ENCODE assay signal across 13 cellular contexts in genomic region chr22:50118557-50119168, GRCh38. TPM values are rescaled to one million over a fixed set of nuclear protein-coding genes. Genes with fewer than 3 reads are reported as not detected.
DNase-seq lines count a peak whose midpoint lies in the region; ATAC-seq, FAIRE-seq and TF ChIP-seq lines count a peak whose summit lies in the region.
"Had no signal": no experiment of that assay in that cellular context is flagged by ENCODE, and none has a peak within 500 bp of the region (broad histone marks: within the 10 kb centered on the region; RNA-seq: fewer than 3 reads in every experiment).

No MANE protein-coding gene starts in this region.

- 5 to 11% methylated on average over 10 of the region's 10 CpGs for WGBS in aorta, 2 donors

- no peak for FAIRE-seq in kidney (lab: Jason Lieb, UNC)

- intact Hi-C loops in left cardiac atrium (cut with DNase I), result no loop called here
- intact Hi-C loops in Right ventricle myocardium superior (cut with DNase I), result no loop called here
- intact Hi-C loops in left lung (cut with DNase I), result no loop called here
- intact Hi-C loops in aorta (cut with DNase I), result no loop called here
- intact Hi-C loops in kidney (cut with DNase I), result no loop called here

- H3K9me3 ChIP-seq in left lung (peaks cover 0 to 14% of the 10 kb centered on the region in 2 donors), aorta (ENCODE audit: control insufficient read depth, low read length) (no peaks in the 10 kb centered on the region), kidney (ENCODE audit: control insufficient read depth in 1 of 2, low read length in 2 of 2) (peaks cover 0 to 7% of the 10 kb centered on the region in 2 donors)

- TF ChIP-seq CTCF in left lung (IDR thresholded peaks at IDR 0.05), result no peak
- no peak for TF ChIP-seq CTCF in kidney (IDR thresholded peaks at IDR 0.05; ENCODE audit: borderline replicate concordance, extremely low read depth, insufficient read depth)

- peak; percentile 77 for DNase-seq in left cardiac atrium
- DNase-seq in Right ventricle myocardium superior, result no peak
- peak; percentile 90 for DNase-seq in astrocyte of the hippocampus (ENCODE audit: low read depth, low spot score)
- no peak for DNase-seq in left lung
- DNase-seq in aorta, result no peak
- DNase-seq in cerebellar nuclear complex (lab: John Stamatoyannopoulos, UW), result no peak
- DNase-seq in kidney, result no peak
- DNase-seq: activated naive CD4-positive, alpha-beta T cell treated with Interleukin-2 at 50 U/mL for 16 hours; BE2C; NCI-H748 treated with DMSO at 0.1 percent for 48 hours had no signal

- H3K4me3 ChIP-seq in left lung (no peak overlapping the region), aorta (ENCODE audit: low read length in 2 of 2) (no peak overlapping the region), kidney (ENCODE audit: low read length in 2 of 2) (no peak overlapping the region)

- H3K27me3 ChIP-seq in left lung (no peaks in the 10 kb centered on the region), aorta (ENCODE audit: control insufficient read depth in 1 of 2, insufficient read depth in 2 of 2, low read length in 1 of 2) (no peaks in the 10 kb centered on the region)
- H3K27me3 ChIP-seq: BE2C had no signal

- H3K27ac ChIP-seq in left lung (no peak overlapping the region), aorta (ENCODE audit: low read depth in 1 of 2, low read length in 2 of 2) (no peak overlapping the region), kidney (ENCODE audit: low read depth in 2 of 2, low read length in 2 of 2) (no peak overlapping the region)

- H3K9ac ChIP-seq in kidney (ENCODE audit: low read length in 2 of 2), result no peak overlapping the region

- peaks cover 0 to 9% of the 10 kb centered on the region in 2 donors for H3K4me1 ChIP-seq in left lung
- no peaks in the 10 kb centered on the region for H3K4me1 ChIP-seq in aorta (ENCODE audit: control insufficient read depth in 1 of 2, insufficient read depth in 2 of 2, low read length in 2 of 2)
- H3K4me1 ChIP-seq in kidney (ENCODE audit: control insufficient read depth in 1 of 2, insufficient read depth in 1 of 2, low read depth in 1 of 2, low read length in 2 of 2), result no peaks in the 10 kb centered on the region

- ATAC-seq in left cardiac atrium (peak; percentile 79 to 87), Right ventricle myocardium superior (ENCODE audit: poor library complexity) (no peak), left lung (peak; percentile 20), aorta (ENCODE audit: low FRiP score) (peak; percentile 30), GM21619 (IDR thresholded peaks at IDR 0.05; ENCODE audit: unreplicated experiment) (no peak)

- H3K36me3 ChIP-seq in left lung (no peaks in the 10 kb centered on the region), aorta (ENCODE audit: control insufficient read depth in 1 of 2, insufficient read depth in 2 of 2, low read length in 1 of 2) (no peaks in the 10 kb centered on the region), kidney (ENCODE audit: control insufficient read depth in 1 of 2, insufficient read depth in 2 of 2, low read length in 2 of 2) (no peaks in the 10 kb centered on the region)
- H3K36me3 ChIP-seq: BE2C had no signal

RNA-seq across cellular contexts. Expression of gene MOV10L1, which starts 28.9 kb away (rescaled TPM):
- total RNA-seq in left cardiac atrium, result 1 to 10 TPM in 1 of 2 donors, under 1 TPM in 1; 0.71 to 1.2 TPM
- total RNA-seq in Right ventricle myocardium superior, result not detected
- total RNA-seq in left lung, result 1 to 10 TPM in 1 of 2 donors, under 1 TPM in 1; 0.37 to 1.7 TPM
- 1 to 10 TPM in 1 of 2 donors, under 1 TPM in 1; 0.10 to 3.2 TPM for total RNA-seq in aorta
- 1 to 10 TPM; 1.5 to 4.2 TPM for polyA plus RNA-seq in aorta
- 0.38 TPM for total RNA-seq in kidney
- polyA plus RNA-seq in kidney (ENCODE audit: insufficient read depth, low read depth, low replicate concordance), result 0.62 TPM
- total RNA-seq: HT-29 had no signal

RNA-seq across cellular contexts. Expression of gene MLC1, which starts 33.4 kb away (rescaled TPM):
- total RNA-seq in left cardiac atrium (under 1 TPM; 0.29 to 0.41 TPM), Right ventricle myocardium superior (0.46 TPM), left lung (1 to 10 TPM in 1 of 2 donors, under 1 TPM in 1; 0.39 to 2.9 TPM), aorta (under 1 TPM; 0.16 to 0.39 TPM), kidney (0.28 TPM)
- polyA plus RNA-seq in aorta (1 to 10 TPM in 1 of 2 donors, not detected in 1; 2.1 TPM), kidney (ENCODE audit: insufficient read depth, low read depth, low replicate concordance) (not detected)
- total RNA-seq: HT-29, osteocyte had no signal

RNA-seq across cellular contexts. Expression of gene PANX2, which starts 51.9 kb away (rescaled TPM):
- total RNA-seq in left cardiac atrium, result 1 to 10 TPM in 1 of 2 donors, under 1 TPM in 1; 0.89 to 1.1 TPM
- 0.43 TPM for total RNA-seq in Right ventricle myocardium superior
- 1 to 10 TPM; 2.1 to 4.6 TPM for total RNA-seq in left lung
- total RNA-seq in aorta, result 1 to 10 TPM in 1 of 2 donors, under 1 TPM in 1; 0.62 to 1.2 TPM
- 1 to 10 TPM in 1 of 2 donors, under 1 TPM in 1; 0.97 to 1.4 TPM for polyA plus RNA-seq in aorta
- total RNA-seq in kidney, result 1.0 TPM
- 4.3 TPM for polyA plus RNA-seq in kidney (ENCODE audit: insufficient read depth, low read depth, low replicate concordance)

Comparison
In these comparisons a context has a peak if more than half of its experiments do, and no peak if none do; other contexts are left out.
1. ATAC-seq: peak in left cardiac atrium (2 of 2), left lung (single experiment) and aorta (single experiment); none in Right ventricle myocardium superior (single experiment) and GM21619 (single experiment).
2. DNase-seq: peak in left cardiac atrium (single experiment) and astrocyte of the hippocampus (single experiment); none in Right ventricle myocardium superior (single experiment), left lung (0 of 2), aorta (0 of 2), cerebellar nuclear complex (0 of 2) and kidney (single experiment).